In genomic region chr19:7293795-7294570, GRCh38 we compare ENCODE assay signal across 7 cellular contexts. TPM values are rescaled to one million over a fixed set of nuclear protein-coding genes. Genes with fewer than 3 reads are reported as not detected.
DNase-seq lines count a peak whose midpoint lies in the region; ATAC-seq and TF ChIP-seq lines count a peak whose summit lies in the region.

Gene INSR, minus strand, starts transcription at chr19:7294414. Its CDS starts 523 bp downstream, at chr19:7293891.

- H3K4me3 Mint-ChIP-seq in activated CD4-positive, alpha-beta T cell treated with anti-CD3 and anti-CD28 coated beads for 36 hours, result peak within 1 kb of the TSS; percentile 72
- H3K4me3 Mint-ChIP-seq in dendritic cell treated with granulocyte-macrophage colony-stimulating factor and Interleukin-4, amounts not matched to agents 40 ng/mL and 50 ng/mL, for 4 days, result peak within 1 kb of the TSS; percentile 81

- peak within 1 kb of the TSS; percentile 48 to 69 for H3K27ac ChIP-seq in left lung

- H3K27me3 Mint-ChIP-seq in activated CD4-positive, alpha-beta T cell treated with anti-CD3 and anti-CD28 coated beads for 36 hours, result peaks cover 27% of the 10 kb centered on the region
- peaks cover 5% of the 10 kb centered on the region for H3K27me3 Mint-ChIP-seq in dendritic cell treated with granulocyte-macrophage colony-stimulating factor and Interleukin-4, amounts not matched to agents 40 ng/mL and 50 ng/mL, for 4 days

- H3K27me3 ChIP-seq in left lung, result peaks cover 0 to 29% of the 10 kb centered on the region in 2 donors

- no peak for TF ChIP-seq CTCF in left lung (IDR thresholded peaks at IDR 0.05)

- DNase-seq in NCI-H2196 treated with DMSO at 0.1 percent for 48 hours (lab: John Stamatoyannopoulos, UW; ENCODE audit: unreplicated experiment) (peak; percentile 82), left lung (peak; percentile 88 to 94)
- peak; percentile 85 for DNase-seq in activated CD4-positive, alpha-beta T cell treated with anti-CD3 and anti-CD28 coated beads for 36 hours
- peak; percentile 76 for DNase-seq in stimulated activated CD4-positive, alpha-beta T cell treated with anti-CD3 and anti-CD28 coated beads, Interleukin-1b, Interleukin-23, amount 100 ng/mL, for 48 hours

- CTCF ChIA-PET in activated CD4-positive, alpha-beta T cell treated with anti-CD3 and anti-CD28 coated beads for 36 hours (lab: Charles Lee), result interaction anchor here (0.7 kb wide), 1 partner anchor 31 kb away, joined by 4 read pairs; no protein-coding TSS in a partner anchor

- POLR2A ChIA-PET in activated CD4-positive, alpha-beta T cell treated with anti-CD3 and anti-CD28 coated beads for 36 hours (lab: Charles Lee), result no interaction called here

- H3K4me1 ChIP-seq in left lung, result peaks cover 13 to 27% of the 10 kb centered on the region in 2 donors

- intact Hi-C loops in activated CD4-positive, alpha-beta T cell treated with anti-CD3 and anti-CD28 coated beads for 36 hours (cut with DNase I, micrococcal nuclease), result loop anchor here (1.0 kb wide), 1 partner anchor 96 kb away; no protein-coding TSS in a partner anchor
- intact Hi-C loops in dendritic cell treated with granulocyte-macrophage colony-stimulating factor and Interleukin-4, amounts not matched to agents 40 ng/mL and 50 ng/mL, for 4 days (cut with micrococcal nuclease), result loop anchor here (1.0 kb wide), 1 partner anchor 97 kb away; no protein-coding TSS in a partner anchor
- intact Hi-C loops in left lung (cut with DNase I), result loop anchor here in 1 of 2 donors (10.0 kb wide), 1 partner anchor 89 kb away; no protein-coding TSS in a partner anchor

- TF ChIP-seq POLR2A in GM18526 (IDR thresholded peaks at IDR 0.05; ENCODE audit: extremely low read depth, insufficient read length), result peak; percentile 30

- no peak within 1 kb of the TSS for H3K27ac Mint-ChIP-seq in activated CD4-positive, alpha-beta T cell treated with anti-CD3 and anti-CD28 coated beads for 36 hours
- peak within 1 kb of the TSS; percentile 77 for H3K27ac Mint-ChIP-seq in dendritic cell treated with granulocyte-macrophage colony-stimulating factor and Interleukin-4, amounts not matched to agents 40 ng/mL and 50 ng/mL, for 4 days

- H3K36me3 Mint-ChIP-seq in activated CD4-positive, alpha-beta T cell treated with anti-CD3 and anti-CD28 coated beads for 36 hours (ENCODE audit: low read depth), result no peaks in the 10 kb centered on the region
- H3K36me3 Mint-ChIP-seq in dendritic cell treated with granulocyte-macrophage colony-stimulating factor and Interleukin-4, amounts not matched to agents 40 ng/mL and 50 ng/mL, for 4 days (ENCODE audit: low read depth), result no peaks in the 10 kb centered on the region

- ATAC-seq in HG03139 (IDR thresholded peaks at IDR 0.05; ENCODE audit: unreplicated experiment) (peak; percentile 61), left lung (peak; percentile 97)
- peak; percentile 92 for ATAC-seq in activated CD4-positive, alpha-beta T cell treated with anti-CD3 and anti-CD28 coated beads for 36 hours

- H3K4me3 ChIP-seq in left lung, result peak within 1 kb of the TSS; percentile 80 to 83

- peaks cover 8% of the 10 kb centered on the region for H3K4me1 Mint-ChIP-seq in activated CD4-positive, alpha-beta T cell treated with anti-CD3 and anti-CD28 coated beads for 36 hours
- H3K4me1 Mint-ChIP-seq in dendritic cell treated with granulocyte-macrophage colony-stimulating factor and Interleukin-4, amounts not matched to agents 40 ng/mL and 50 ng/mL, for 4 days (ENCODE audit: low read depth), result peaks cover 33% of the 10 kb centered on the region

- no peaks in the 10 kb centered on the region for H3K36me3 ChIP-seq in left lung

- H3K9me3 Mint-ChIP-seq in activated CD4-positive, alpha-beta T cell treated with anti-CD3 and anti-CD28 coated beads for 36 hours (ENCODE audit: low read depth), result no peaks in the 10 kb centered on the region
- no peaks in the 10 kb centered on the region for H3K9me3 Mint-ChIP-seq in dendritic cell treated with granulocyte-macrophage colony-stimulating factor and Interleukin-4, amounts not matched to agents 40 ng/mL and 50 ng/mL, for 4 days

- no peaks in the 10 kb centered on the region for H3K9me3 ChIP-seq in left lung

RNA-seq across cellular contexts. Expression of gene INSR, which starts in this region (rescaled TPM):
- 1 to 10 TPM; 3.5 to 4.2 TPM for total RNA-seq in activated CD4-positive, alpha-beta T cell treated with anti-CD3 and anti-CD28 coated beads for 36 hours
- total RNA-seq in left lung, result 10 to 100 TPM; 21.2 to 22.8 TPM

Comparison
In these comparisons a context has a peak if more than half of its experiments do, and no peak if none do; other contexts are left out.
1. Peak in every context shown above with its lines: DNase-seq, ATAC-seq, H3K4me3 ChIP-seq and H3K27ac ChIP-seq.
2. RNA of gene INSR (total RNA-seq): 21.2 to 22.8 TPM in left lung; 3.5 to 4.2 TPM in activated CD4-positive, alpha-beta T cell treated with anti-CD3 and anti-CD28 coated beads for 36 hours; every median in the first group is over 4 times any median in the second.